Comparison of ENCODE assay signal across 21 cellular contexts in the genomic region with DNA sequence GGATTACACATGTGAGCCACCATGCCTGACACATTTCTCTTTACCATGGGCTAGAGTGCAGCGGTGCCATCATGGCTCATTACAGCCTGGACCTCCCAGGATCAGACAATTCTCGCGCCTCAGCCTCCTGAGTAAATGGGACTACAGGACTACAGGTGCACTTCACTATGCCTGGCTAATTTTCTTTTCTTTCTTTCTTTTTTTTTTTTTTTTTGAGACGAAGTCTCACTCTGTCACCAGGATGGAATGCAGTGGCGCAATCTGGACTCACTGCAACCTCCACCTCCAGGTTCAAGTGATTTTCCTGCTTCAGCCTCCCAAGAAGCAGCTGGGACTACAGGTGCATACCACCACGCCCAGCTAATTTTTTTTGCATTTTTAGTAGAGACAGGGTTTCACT. TPM values are rescaled to one million over a fixed set of nuclear protein-coding genes. Genes with fewer than 3 reads are reported as not detected.
DNase-seq lines count a peak whose midpoint lies in the region; ATAC-seq, FAIRE-seq and TF ChIP-seq lines count a peak whose summit lies in the region.
"Had no signal": no experiment of that assay in that cellular context is flagged by ENCODE, and none has a peak within 500 bp of the region (broad histone marks: within the 10 kb centered on the region; RNA-seq: fewer than 3 reads in every experiment).

No MANE protein-coding gene starts in this region.

- FAIRE-seq in K562 (lab: Jason Lieb, UNC), result no peak

- no peak for TF ChIP-seq RAD21 in IMR-90 (IDR thresholded peaks at IDR 0.05; ENCODE audit: low read length)
- no peak for TF ChIP-seq RAD21 in K562 (CRISPR knock-in tag; conservative IDR thresholded peaks at IDR 0.05 in 1 of 2, IDR thresholded peaks at IDR 0.05 in 1 of 2)

- CTCF ChIA-PET in IMR-90 (lab: Yijun Ruan, JAX) (no interaction called here), K562 (lab: Yijun Ruan, JAX; ENCODE audit: low intra/inter-chr PET ratio) (no interaction called here)

- H2BK120ac ChIP-seq in IMR-90 (ENCODE audit: low read depth, low read length), result no peak overlapping the region

- H4K20me1 ChIP-seq in IMR-90 (ENCODE audit: insufficient read depth, low read length) (no peaks in the 10 kb centered on the region), K562 (replicated peaks; ENCODE audit: control insufficient read depth, insufficient read depth, low read length) (no peaks in the 10 kb centered on the region)

- H2AFZ ChIP-seq in IMR-90 (replicated peaks; ENCODE audit: low read length, poor library complexity) (peak overlapping the region; percentile 61), K562 (ENCODE audit: low read depth, low read length) (no peak overlapping the region)

- TF ChIP-seq EP300 in K562 (IDR thresholded peaks at IDR 0.05; ENCODE audit: low read length), result no peak

- H3K4me3 ChIP-seq in AG10803 (ENCODE audit: low read length) (no peak overlapping the region), IMR-90 (ENCODE audit: insufficient read depth, low read depth, low read length) (no peak overlapping the region), K562 (no peak overlapping the region), left lung (no peak overlapping the region)
- H3K4me3 ChIP-seq: esophagus muscularis mucosa, heart right ventricle, upper lobe of left lung had no signal

- no peak overlapping the region for H4K5ac ChIP-seq in IMR-90 (ENCODE audit: low read depth, low read length)

- H3K14ac ChIP-seq in IMR-90 (replicated peaks; ENCODE audit: low read depth, low read length), result no peak overlapping the region

- dilution Hi-C loops in IMR-90 (cut with HindIII; ENCODE audit: low sequenced_read_pairs, unreplicated experiment), result no loop called here

- H3K4me1 ChIP-seq in IMR-90 (ENCODE audit: control insufficient read depth, insufficient read depth, low read length), result peaks cover 2% of the 10 kb centered on the region
- H3K4me1 ChIP-seq in K562 (replicated peaks in 1 of 2; ENCODE audit: control insufficient read depth in 2 of 2, insufficient read depth in 2 of 2, low read length in 2 of 2), result no peaks in the 10 kb centered on the region
- H3K4me1 ChIP-seq in left lung, result no peaks in the 10 kb centered on the region
- H3K4me1 ChIP-seq: heart right ventricle, upper lobe of left lung had no signal

- H3K4me2 ChIP-seq in IMR-90 (ENCODE audit: low read depth, low read length), result no peak overlapping the region
- H3K4me2 ChIP-seq in K562 (ENCODE audit: insufficient read depth, low read length), result no peak overlapping the region

- no peak overlapping the region for H3K23ac ChIP-seq in IMR-90 (ENCODE audit: low read depth, low read length)

- no peak overlapping the region for H3K18ac ChIP-seq in IMR-90 (ENCODE audit: low read depth, low read length)

- no peak overlapping the region for H2BK20ac ChIP-seq in IMR-90 (ENCODE audit: low read depth, low read length)

- H3K27ac ChIP-seq in IMR-90 (ENCODE audit: insufficient read depth, low read length) (no peak overlapping the region), K562 (ENCODE audit: extremely low read depth, low read depth, low read length) (no peak overlapping the region), left lung (no peak overlapping the region)
- H3K27ac ChIP-seq: esophagus muscularis mucosa, heart right ventricle, neutrophil, RWPE1, upper lobe of left lung had no signal

- H2AK9ac ChIP-seq in IMR-90 (replicated peaks; ENCODE audit: low read depth, low read length, poor library complexity), result peak overlapping the region; percentile 87

- POLR2A ChIA-PET in IMR-90 (lab: Charles Lee; ENCODE audit: unreplicated experiment), result no interaction called here
- POLR2A ChIA-PET in K562 (lab: Yijun Ruan, JAX), result no interaction called here

- 90% methylated on average over 3 of the region's 6 CpGs; no CpG with 5 or more reads in 1 of the 2 experiments for WGBS in IMR-90 (ENCODE audit: extremely low coverage in 2 of 2, insufficient read length in 1 of 2), 2 experiments
- 9% methylated on average over 5 of the region's 6 CpGs for WGBS in K562 (ENCODE audit: insufficient coverage, low coverage, missing lambda C conversion rate)

- in situ Hi-C loops in IMR-90 (cut with MboI; ENCODE audit: low sequenced_read_pairs) (no loop called here), K562 (cut with MboI) (no loop called here)

- no peaks in the 10 kb centered on the region for H3K79me2 ChIP-seq in K562 (ENCODE audit: control insufficient read depth, insufficient read depth, low read length)

- H3K9ac ChIP-seq in IMR-90 (ENCODE audit: low read depth, low read length) (no peak overlapping the region), K562 (ENCODE audit: insufficient read depth in 1 of 2, low read depth in 2 of 2, low read length in 2 of 2) (no peak overlapping the region)

- no peak overlapping the region for H4K8ac ChIP-seq in IMR-90 (ENCODE audit: low read depth in 2 of 2, low read length in 2 of 2)

- H3K79me1 ChIP-seq in IMR-90 (ENCODE audit: low read depth in 1 of 2, low read length in 2 of 2), result no peaks in the 10 kb centered on the region

- no peak overlapping the region for H2BK15ac ChIP-seq in IMR-90 (ENCODE audit: low read depth, low read length)

- ATAC-seq in IMR-90 (ENCODE audit: low read depth) (no peak), K562 (no peak), left lung (peak; percentile 39)
- ATAC-seq: CD8-positive, alpha-beta T cell; heart right ventricle had no signal

- H3K27me3 ChIP-seq in IMR-90 (ENCODE audit: control insufficient read depth, insufficient read depth, low read length), result peaks cover 6% of the 10 kb centered on the region
- H3K27me3 ChIP-seq in K562 (ENCODE audit: control insufficient read depth in 2 of 2, insufficient read depth in 2 of 2, low read length in 2 of 2), result peaks cover 25 to 52% of the 10 kb centered on the region in 2 experiments
- H3K27me3 ChIP-seq in left lung, result no peaks in the 10 kb centered on the region
- H3K27me3 ChIP-seq: esophagus muscularis mucosa, neutrophil, upper lobe of left lung had no signal

- no peak overlapping the region for H3K56ac ChIP-seq in IMR-90 (ENCODE audit: extremely low read depth, insufficient read depth, low read length)

- TF ChIP-seq POLR2A in IMR-90 (IDR thresholded peaks at IDR 0.05; ENCODE audit: low read depth, low read length), result no peak
- TF ChIP-seq POLR2A in K562 (conservative IDR thresholded peaks at IDR 0.05), result no peak

- H3K9me1 ChIP-seq in IMR-90 (ENCODE audit: insufficient read depth, low read length) (no peaks in the 10 kb centered on the region), K562 (ENCODE audit: control insufficient read depth, insufficient read depth, low read length) (no peaks in the 10 kb centered on the region)

- H3K9me3 ChIP-seq in IMR-90 (ENCODE audit: control insufficient read depth, insufficient read depth, low read length) (no peaks in the 10 kb centered on the region), K562 (replicated peaks; ENCODE audit: control insufficient read depth, insufficient read depth, low read depth, low read length) (no peaks in the 10 kb centered on the region), left lung (no peaks in the 10 kb centered on the region)
- H3K9me3 ChIP-seq: esophagus muscularis mucosa, heart right ventricle, neutrophil, upper lobe of left lung had no signal

- H4K91ac ChIP-seq in IMR-90 (ENCODE audit: insufficient read depth, low read depth, low read length), result no peak overlapping the region

- H3K36me3 ChIP-seq in IMR-90 (ENCODE audit: control insufficient read depth, insufficient read depth, low read length), result no peaks in the 10 kb centered on the region
- no peaks in the 10 kb centered on the region for H3K36me3 ChIP-seq in K562 (ENCODE audit: control insufficient read depth, insufficient read depth, low read length)
- no peaks in the 10 kb centered on the region for H3K36me3 ChIP-seq in left lung
- H3K36me3 ChIP-seq: esophagus muscularis mucosa, heart right ventricle, neutrophil, upper lobe of left lung had no signal

- BruUV-seq in IMR-90 (replicated peaks; lab: Mats Ljungman, UMichigan) (no TSS peak), K562 (replicated peaks; lab: Mats Ljungman, UMichigan) (no TSS peak)

- no peak overlapping the region for H2BK5ac ChIP-seq in IMR-90 (ENCODE audit: low read depth, low read length, poor library complexity, severe bottlenecking)

- peak overlapping the region; percentile 81; the same call in 1 of the 2 replicates for H2AK5ac ChIP-seq in IMR-90 (ENCODE audit: low read depth, low read length)

- TF ChIP-seq CTCF in AG10803 (conservative IDR thresholded peaks at IDR 0.05; ENCODE audit: low read length), result no peak
- TF ChIP-seq CTCF in IMR-90 (conservative IDR thresholded peaks at IDR 0.05; ENCODE audit: low read depth, low read length), result no peak
- TF ChIP-seq CTCF in K562 (IDR thresholded peaks at IDR 0.05 in 2 of 3, conservative IDR thresholded peaks at IDR 0.05 in 1 of 3; ENCODE audit: insufficient read depth in 2 of 3, low read depth in 1 of 3, low read length in 3 of 3), result no peak
- TF ChIP-seq CTCF in left lung (IDR thresholded peaks at IDR 0.05), result no peak

- H3K4ac ChIP-seq in IMR-90 (ENCODE audit: low read depth, low read length), result no peak overlapping the region

- intact Hi-C loops in IMR-90 (cut with micrococcal nuclease), result no loop called here
- intact Hi-C loops in K562 (cut with micrococcal nuclease), result no loop called here
- intact Hi-C loops in left lung (cut with DNase I), result no loop called here

- peak; percentile 23 for DNase-seq in AG10803 (ENCODE audit: low read depth)
- DNase-seq in IMR-90, result peak; percentile 66
- DNase-seq in K562 (ENCODE audit: extremely low read depth in 1 of 4, low spot score in 3 of 4), result no peak
- DNase-seq in left lung, result peak in 1 of 2 donors; percentile 39
- DNase-seq in 8988T, result no peak
- no peak for DNase-seq in NK-92 (lab: John Stamatoyannopoulos, UW; ENCODE audit: unreplicated experiment)
- DNase-seq in stimulated activated naive CD4-positive, alpha-beta T cell treated with Interleukin-2 at 50 U/mL for 16 hours (lab: John Stamatoyannopoulos, UW), result no peak
- no peak for DNase-seq in hippocampal formation (lab: John Stamatoyannopoulos, UW)
- DNase-seq: activated CD4-positive, alpha-beta memory T cell treated with anti-CD3 and anti-CD28 coated beads for 36 hours; activated naive CD4-positive, alpha-beta T cell treated with anti-CD3 and anti-CD28 coated beads, Interleukin-2, amount 50 U/mL, for 16 hours; activated T-cell treated with anti-CD3 and anti-CD28 coated beads, Interleukin-2, amount 50 U/mL, for 1 hour; caudate nucleus; CD8-positive, alpha-beta T cell; heart right ventricle; NCI-H1105; NCI-H2171; stimulated activated CD4-positive, alpha-beta T cell treated with anti-CD3 and anti-CD28 coated beads, Interleukin-15, amount 100 ng/mL, for 24 hours had no signal

RNA-seq across cellular contexts. Expression of gene KIF1B, which starts 14.8 kb away (rescaled TPM):
- total RNA-seq in IMR-90 (2012; rRNA removed) (21.1 and 32.5 TPM in 2 replicates), K562 (2014; rRNA removed) (8.9 and 12.3 TPM in 2 replicates), K562 (2014; rRNA removed; fragmentation: Illumina TruSeq; extraction: Trizol) (14.8 and 16.0 TPM in 2 replicates), K562 (2015; rRNA removed; fragmentation: Illumina TruSeq; extraction: Trizol) (11.1 and 13.2 TPM in 2 replicates), K562 (2021) (19.8 and 20.0 TPM in 2 replicates), left lung (10 to 100 TPM; 45.0 to 46.7 TPM)
- polyA plus RNA-seq in IMR-90 (2012; rRNA removed) (12.3 and 13.0 TPM in 2 replicates), K562 (2011; rRNA removed) (11.9 and 14.8 TPM in 2 replicates), K562 (2014; fragmentation: Illumina TruSeq; extraction: Trizol) (14.8 and 15.8 TPM in 2 replicates), K562 (2014; fragmentation: Nextera tagmentation; extraction: Ambion mirVana) (1 to 10 TPM; 2.8 to 3.1 TPM), K562 (2014; rRNA removed) (8.9 and 9.6 TPM in 2 replicates)
- polyA plus RNA-seq in IMR-90 (2012; cell fraction: cytosol; rRNA removed), result 3.3 and 8.1 TPM in 2 replicates
- polyA plus RNA-seq in IMR-90 (2012; cell fraction: nucleus; rRNA removed; ENCODE audit: low replicate concordance), result 4.9 and 16.7 TPM in 2 replicates
- total RNA-seq in K562 (2011; cell fraction: chromatin; rRNA removed; ENCODE audit: low replicate concordance), result 31.2 and 82.9 TPM in 2 replicates
- total RNA-seq in K562 (2011; cell fraction: nucleolus; rRNA removed), result 17.6 and 18.5 TPM in 2 replicates
- total RNA-seq in K562 (2011; cell fraction: nucleoplasm; rRNA removed), result 35.7 and 51.7 TPM in 2 replicates
- 8.2 and 12.3 TPM in 2 replicates for polyA plus RNA-seq in K562 (2011; cell fraction: cytosol; rRNA removed)
- polyA plus RNA-seq in K562 (2011; cell fraction: nucleus; rRNA removed), result 10.1 and 10.2 TPM in 2 replicates
- polyA plus RNA-seq in K562 (2012), result 9.4 and 12.2 TPM in 2 replicates
- 25.2 and 29.9 TPM in 2 replicates for polyA minus RNA-seq in K562 (2011; rRNA and poly(A)+ RNA removed)
- polyA minus RNA-seq in K562 (2011; cell fraction: cytosol; rRNA and poly(A)+ RNA removed), result 14.1 and 16.4 TPM in 2 replicates
- polyA minus RNA-seq in K562 (2011; cell fraction: nucleus; rRNA and poly(A)+ RNA removed), result 9.7 and 22.9 TPM in 2 replicates

Comparison
In these comparisons a context has a peak if more than half of its experiments do, and no peak if none do; other contexts are left out.
1. DNase-seq: peak in AG10803 (single experiment) and IMR-90 (single experiment); none in K562 (0 of 4), 8988T (single experiment), NK-92 (single experiment), stimulated activated naive CD4-positive, alpha-beta T cell treated with Interleukin-2 at 50 U/mL for 16 hours (single experiment) and hippocampal formation (0 of 2).